ENCODE assay signal across 19 cellular contexts in the genomic region with DNA sequence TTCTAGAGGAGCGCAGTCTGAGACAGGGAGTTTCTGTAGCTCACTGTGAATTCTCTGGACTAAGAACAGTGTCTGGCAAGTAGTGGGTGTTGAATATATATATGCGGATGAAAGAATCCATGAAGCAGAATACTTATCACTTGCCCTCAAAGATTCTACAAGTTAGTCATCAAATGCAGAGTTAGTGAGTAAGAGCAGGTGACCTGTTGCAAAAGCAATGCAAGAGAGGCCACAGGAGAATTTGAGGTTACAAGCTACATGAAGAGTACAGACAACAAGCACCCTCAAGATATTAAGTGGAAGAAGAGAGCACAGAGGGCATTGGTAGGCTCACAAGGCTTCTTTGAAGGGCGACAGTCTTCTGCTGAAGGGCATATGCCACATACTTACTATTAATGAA.
DNase-seq lines count a peak whose midpoint lies in the region; ATAC-seq and TF ChIP-seq lines count a peak whose summit lies in the region.
"Had no signal": no experiment of that assay in that cellular context is flagged by ENCODE, and none has a peak within 500 bp of the region (broad histone marks: within the 10 kb centered on the region; RNA-seq: fewer than 3 reads in every experiment).

No MANE protein-coding gene starts in this region.

- TF ChIP-seq CTCF in AG10803 (conservative IDR thresholded peaks at IDR 0.05; ENCODE audit: low read length) (no peak), choroid plexus epithelial cell (conservative IDR thresholded peaks at IDR 0.05; ENCODE audit: low read depth, low read length) (no peak), CD14-positive monocyte (IDR thresholded peaks at IDR 0.05) (no peak)

- DNase-seq in AG10803 (ENCODE audit: low read depth) = peak; percentile 58
- DNase-seq in HT1080 (ENCODE audit: low read depth) = peak; percentile 79
- peak; percentile 78 for DNase-seq in choroid plexus epithelial cell (ENCODE audit: low read depth)
- peak; percentile 90 for DNase-seq in kidney tubule cell (ENCODE audit: low spot score)
- no peak for DNase-seq in CD14-positive monocyte (ENCODE audit: low spot score)
- DNase-seq in activated naive CD4-positive, alpha-beta T cell treated with anti-CD3 and anti-CD28 coated beads, Interleukin-2, amount 10 ng/mL, durations not matched to agents 7 days and 5 days = no peak
- DNase-seq: activated CD8-positive, alpha-beta T cell treated with anti-CD3 and anti-CD28 coated beads for 36 hours; anterior cingulate cortex; dermis blood vessel endothelial cell; esophagus squamous epithelium; lower lobe of right lung; naive thymus-derived CD8-positive, alpha-beta T cell; NCI-H1694; NCI-H526; psoas muscle; uterus had no signal

- H3K4me3 ChIP-seq in AG10803 (ENCODE audit: low read length) (no peak overlapping the region), choroid plexus epithelial cell (ENCODE audit: low read depth, low read length) (no peak overlapping the region)
- H3K4me3 ChIP-seq: esophagus squamous epithelium, lower lobe of right lung, psoas muscle, SK-N-MC, uterus had no signal

- no peak overlapping the region for H3K4me3 Mint-ChIP-seq in CD14-positive monocyte
- H3K4me3 Mint-ChIP-seq in activated naive CD4-positive, alpha-beta T cell treated with anti-CD3 and anti-CD28 coated beads, Interleukin-2, amount 10 ng/mL, durations not matched to agents 7 days and 5 days = no peak overlapping the region
- H3K4me3 Mint-ChIP-seq: activated CD8-positive, alpha-beta T cell treated with anti-CD3 and anti-CD28 coated beads for 36 hours; naive thymus-derived CD8-positive, alpha-beta T cell had no signal

- H3K27me3 Mint-ChIP-seq in CD14-positive monocyte (ENCODE audit: low read depth in 3 of 3) = peaks cover 0 to 3% (median 2%) of the 10 kb centered on the region in 3 donors
- H3K27me3 Mint-ChIP-seq in activated naive CD4-positive, alpha-beta T cell treated with anti-CD3 and anti-CD28 coated beads, Interleukin-2, amount 10 ng/mL, durations not matched to agents 7 days and 5 days = no peaks in the 10 kb centered on the region
- H3K27me3 Mint-ChIP-seq: activated CD8-positive, alpha-beta T cell treated with anti-CD3 and anti-CD28 coated beads for 36 hours had no signal

- H3K4me1 Mint-ChIP-seq in CD14-positive monocyte = no peaks in the 10 kb centered on the region
- H3K4me1 Mint-ChIP-seq in activated naive CD4-positive, alpha-beta T cell treated with anti-CD3 and anti-CD28 coated beads, Interleukin-2, amount 10 ng/mL, durations not matched to agents 7 days and 5 days = no peaks in the 10 kb centered on the region
- H3K4me1 Mint-ChIP-seq: naive thymus-derived CD8-positive, alpha-beta T cell had no signal

- ATAC-seq in GM18873 (IDR thresholded peaks at IDR 0.05; ENCODE audit: low FRiP score, unreplicated experiment) (no peak), GM18861 (IDR thresholded peaks at IDR 0.05; ENCODE audit: unreplicated experiment) (no peak)
- ATAC-seq: activated CD8-positive, alpha-beta T cell treated with anti-CD3 and anti-CD28 coated beads for 36 hours; lower lobe of right lung; naive thymus-derived CD8-positive, alpha-beta T cell; psoas muscle had no signal

- H3K9me3 Mint-ChIP-seq in CD14-positive monocyte = peaks cover 0 to 6% (median 2%) of the 10 kb centered on the region in 7 donors
- peaks cover 2% of the 10 kb centered on the region for H3K9me3 Mint-ChIP-seq in activated naive CD4-positive, alpha-beta T cell treated with anti-CD3 and anti-CD28 coated beads, Interleukin-2, amount 10 ng/mL, durations not matched to agents 7 days and 5 days

- H3K27ac Mint-ChIP-seq in CD14-positive monocyte = no peak overlapping the region
- H3K27ac Mint-ChIP-seq in activated naive CD4-positive, alpha-beta T cell treated with anti-CD3 and anti-CD28 coated beads, Interleukin-2, amount 10 ng/mL, durations not matched to agents 7 days and 5 days = no peak overlapping the region
- H3K27ac Mint-ChIP-seq: activated CD8-positive, alpha-beta T cell treated with anti-CD3 and anti-CD28 coated beads for 36 hours; naive thymus-derived CD8-positive, alpha-beta T cell had no signal

- CTCF ChIA-PET in activated naive CD4-positive, alpha-beta T cell treated with anti-CD3 and anti-CD28 coated beads, Interleukin-2, amount 10 ng/mL, durations not matched to agents 7 days and 5 days (lab: Charles Lee) = no interaction called here

- intact Hi-C loops in CD14-positive monocyte (cut with micrococcal nuclease) = no loop called here

- no peaks in the 10 kb centered on the region for H3K36me3 Mint-ChIP-seq in CD14-positive monocyte
- no peaks in the 10 kb centered on the region for H3K36me3 Mint-ChIP-seq in activated naive CD4-positive, alpha-beta T cell treated with anti-CD3 and anti-CD28 coated beads, Interleukin-2, amount 10 ng/mL, durations not matched to agents 7 days and 5 days
- H3K36me3 Mint-ChIP-seq: naive thymus-derived CD8-positive, alpha-beta T cell had no signal

Comparison
In these comparisons a context has a peak if more than half of its experiments do, and no peak if none do; other contexts are left out.
1. DNase-seq: peak in AG10803 (single experiment), HT1080 (single experiment), choroid plexus epithelial cell (single experiment) and kidney tubule cell (single experiment); none in CD14-positive monocyte (single experiment) and activated naive CD4-positive, alpha-beta T cell treated with anti-CD3 and anti-CD28 coated beads, Interleukin-2, amount 10 ng/mL, durations not matched to agents 7 days and 5 days (single experiment).